In genomic region chr3:123372789-123373534, GRCh38 we compare ENCODE assay signal across 22 cellular contexts.
A peak's percentile ranks its signal among the peaks of the same experiment; 100 is the strongest.
DNase-seq lines count a peak whose midpoint lies in the region; ATAC-seq and TF ChIP-seq lines count a peak whose summit lies in the region.
"Had no signal": no experiment of that assay in that cellular context is flagged by ENCODE, and none has a peak within 500 bp of the region (broad histone marks: within the 10 kb centered on the region; RNA-seq: fewer than 3 reads in every experiment).

No MANE protein-coding gene starts in this region.

- H3K36me3 Mint-ChIP-seq in MCF 10A (ENCODE audit: insufficient read depth, unreplicated experiment) (no peaks in the 10 kb centered on the region), Calu3 (ENCODE audit: insufficient read depth, unreplicated experiment) (no peaks in the 10 kb centered on the region)
- H3K36me3 Mint-ChIP-seq: activated naive CD4-positive, alpha-beta T cell treated with anti-CD3 and anti-CD28 coated beads, Interleukin-2, amount 50 U/mL, for 72 hours; neural progenitor cell had no signal

- peaks cover 0 to 3% of the 10 kb centered on the region in 2 donors for H3K4me1 ChIP-seq in breast epithelium
- H3K4me1 ChIP-seq: neural progenitor cell had no signal

- peak overlapping the region; percentile 45 to 59 for H3K27ac ChIP-seq in breast epithelium
- H3K27ac ChIP-seq: left lung, neural progenitor cell had no signal

- no peaks in the 10 kb centered on the region for H3K36me3 ChIP-seq in breast epithelium
- H3K36me3 ChIP-seq: left lung, neural progenitor cell had no signal

- H3K4me3 ChIP-seq in breast epithelium = no peak overlapping the region
- H3K4me3 ChIP-seq: left lung, neural progenitor cell, smooth muscle cell had no signal

- H3K9me3 Mint-ChIP-seq in MCF 10A (ENCODE audit: unreplicated experiment) (no peaks in the 10 kb centered on the region), Calu3 (ENCODE audit: low read depth, unreplicated experiment) (no peaks in the 10 kb centered on the region)
- H3K9me3 Mint-ChIP-seq: activated naive CD4-positive, alpha-beta T cell treated with anti-CD3 and anti-CD28 coated beads, Interleukin-2, amount 50 U/mL, for 72 hours; activated T-helper 17 cell treated with anti-CD3 and anti-CD28 coated beads, Interleukin-2, amount 50 U/mL, for 72 hours; neural progenitor cell had no signal

- intact Hi-C loops in breast epithelium (cut with DNase I; ENCODE audit: low total_unique reads) (no loop called here), MCF 10A (cut with micrococcal nuclease) (no loop called here), Right ventricle myocardium superior (cut with DNase I) (no loop called here), posterior vena cava (cut with DNase I) (no loop called here), Calu3 (cut with micrococcal nuclease; ENCODE audit: unreplicated experiment) (no loop called here)

- TF ChIP-seq POLR2A in breast epithelium (IDR thresholded peaks at IDR 0.05) = no peak

- H3K4me3 Mint-ChIP-seq in MCF 10A (ENCODE audit: unreplicated experiment) (no peak overlapping the region), Calu3 (ENCODE audit: low read depth, unreplicated experiment) (no peak overlapping the region)
- H3K4me3 Mint-ChIP-seq: activated T-helper 17 cell treated with anti-CD3 and anti-CD28 coated beads, Interleukin-2, amount 50 U/mL, for 72 hours; neural progenitor cell had no signal

- BruUV-seq in MCF 10A (replicated peaks; lab: Mats Ljungman, UMichigan) = no TSS peak
- no TSS peak for BruUV-seq in Calu3 (replicated peaks; lab: Mats Ljungman, UMichigan)

- H3K9me3 ChIP-seq in breast epithelium = no peaks in the 10 kb centered on the region
- H3K9me3 ChIP-seq: left lung had no signal

- H3K27me3 Mint-ChIP-seq in MCF 10A (ENCODE audit: insufficient read depth, unreplicated experiment) = peaks cover 8% of the 10 kb centered on the region
- H3K27me3 Mint-ChIP-seq in Calu3 (ENCODE audit: unreplicated experiment) = peaks cover 42% of the 10 kb centered on the region
- H3K27me3 Mint-ChIP-seq: progenitor cell of endocrine pancreas had no signal

- no peaks in the 10 kb centered on the region for H3K4me1 Mint-ChIP-seq in MCF 10A (ENCODE audit: insufficient read depth, unreplicated experiment)
- H3K4me1 Mint-ChIP-seq in Calu3 (ENCODE audit: low read depth, unreplicated experiment) = no peaks in the 10 kb centered on the region
- H3K4me1 Mint-ChIP-seq: activated T-helper 17 cell treated with anti-CD3 and anti-CD28 coated beads, Interleukin-2, amount 50 U/mL, for 72 hours had no signal

- POLR2A ChIA-PET in MCF 10A (lab: Yijun Ruan, JAX) = interaction anchor here (1.7 kb wide), 1 partner anchor 50 kb away, joined by 5 read pairs; no protein-coding TSS in a partner anchor

- TF ChIP-seq CTCF in breast epithelium (IDR thresholded peaks at IDR 0.05) (no peak), MCF 10A (IDR thresholded peaks at IDR 0.05; ENCODE audit: unreplicated experiment) (no peak), Calu3 (IDR thresholded peaks at IDR 0.05; ENCODE audit: unreplicated experiment) (no peak)

- no peak overlapping the region for H3K27ac Mint-ChIP-seq in MCF 10A (ENCODE audit: low read depth, unreplicated experiment)
- no peak overlapping the region for H3K27ac Mint-ChIP-seq in Calu3 (ENCODE audit: unreplicated experiment)
- H3K27ac Mint-ChIP-seq: activated naive CD4-positive, alpha-beta T cell treated with anti-CD3 and anti-CD28 coated beads, Interleukin-2, amount 50 U/mL, for 72 hours; activated T-helper 17 cell treated with anti-CD3 and anti-CD28 coated beads, Interleukin-2, amount 50 U/mL, for 72 hours; neural progenitor cell; progenitor cell of endocrine pancreas had no signal

- no peaks in the 10 kb centered on the region for H3K27me3 ChIP-seq in breast epithelium
- H3K27me3 ChIP-seq: left lung, neural progenitor cell had no signal

- ATAC-seq in Right ventricle myocardium superior (ENCODE audit: poor library complexity) (peak; percentile 21), HG02759 (IDR thresholded peaks at IDR 0.05; ENCODE audit: unreplicated experiment) (no peak)
- ATAC-seq: activated naive CD4-positive, alpha-beta T cell treated with anti-CD3 and anti-CD28 coated beads, Interleukin-2, amount 50 U/mL, for 72 hours; activated T-helper 17 cell treated with anti-CD3 and anti-CD28 coated beads, Interleukin-2, amount 50 U/mL, for 72 hours had no signal

- DNase-seq in breast epithelium (ENCODE audit: low spot score in 2 of 2) (no peak), MCF 10A (ENCODE audit: unreplicated experiment) (no peak), Right ventricle myocardium superior (no peak), posterior vena cava (ENCODE audit: low spot score) (peak; percentile 32), HPDE6-E6E7 (ENCODE audit: extremely low spot score) (no peak), Calu3 (no peak)
- no peak for DNase-seq in activated T-cell treated with anti-CD3 and anti-CD28 coated beads, Interleukin-2, amount 50 U/mL, for 1 hour
- DNase-seq: COR-L47; effector memory CD4-positive, alpha-beta T cell; NCI-H1048; NCI-H1930; NCI-H510A treated with DMSO at 0.1 percent for 48 hours; stimulated activated CD4-positive, alpha-beta T cell treated with anti-CD3 and anti-CD28 coated beads, Interleukin-2, amount 100 ng/mL, for 48 hours; stimulated activated naive CD4-positive, alpha-beta T cell; trophoblast cell had no signal

- CTCF ChIA-PET in MCF 10A (lab: Yijun Ruan, JAX) (interaction anchor here (0.6 to 0.9 kb wide), 2 partner anchors 10 to 319 kb away, joined by 3 read pairs; no protein-coding TSS in a partner anchor), Calu3 (lab: Charles Lee) (no interaction called here)
